ENCODE assay signal across 1 cellular context in the genomic region with DNA sequence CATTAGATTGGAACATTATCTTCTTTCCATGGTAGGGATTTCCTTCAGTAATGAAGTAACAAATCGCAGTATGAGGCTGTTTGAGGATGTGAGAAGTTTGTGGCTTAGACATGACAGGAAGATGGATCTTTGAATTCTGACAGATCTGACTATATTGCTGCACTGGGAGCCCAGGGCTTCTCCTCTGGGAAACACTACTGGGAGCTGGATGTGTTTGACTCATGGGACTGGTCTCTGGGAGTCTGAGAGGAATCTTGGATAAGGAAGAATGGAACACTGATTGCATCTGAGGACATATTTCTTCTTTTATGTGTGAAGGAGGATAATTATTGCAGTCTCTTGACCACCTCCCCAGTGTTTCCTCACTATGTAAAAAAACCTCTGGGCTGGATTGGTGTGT.
TF ChIP-seq lines count a peak whose summit lies in the region.

No MANE protein-coding gene starts in this region.

TF ChIP-seq in GM12878, 131 proteins besides CTCF, POLR2A, EP300 and RAD21 (continued from another document):
- TF ChIP-seq JUNB (IDR thresholded peaks at IDR 0.05): no peak
TF ChIP-seq in GM12878: peak in this region for 1.
